ENCODE assay signal across 8 cellular contexts in the genomic region with DNA sequence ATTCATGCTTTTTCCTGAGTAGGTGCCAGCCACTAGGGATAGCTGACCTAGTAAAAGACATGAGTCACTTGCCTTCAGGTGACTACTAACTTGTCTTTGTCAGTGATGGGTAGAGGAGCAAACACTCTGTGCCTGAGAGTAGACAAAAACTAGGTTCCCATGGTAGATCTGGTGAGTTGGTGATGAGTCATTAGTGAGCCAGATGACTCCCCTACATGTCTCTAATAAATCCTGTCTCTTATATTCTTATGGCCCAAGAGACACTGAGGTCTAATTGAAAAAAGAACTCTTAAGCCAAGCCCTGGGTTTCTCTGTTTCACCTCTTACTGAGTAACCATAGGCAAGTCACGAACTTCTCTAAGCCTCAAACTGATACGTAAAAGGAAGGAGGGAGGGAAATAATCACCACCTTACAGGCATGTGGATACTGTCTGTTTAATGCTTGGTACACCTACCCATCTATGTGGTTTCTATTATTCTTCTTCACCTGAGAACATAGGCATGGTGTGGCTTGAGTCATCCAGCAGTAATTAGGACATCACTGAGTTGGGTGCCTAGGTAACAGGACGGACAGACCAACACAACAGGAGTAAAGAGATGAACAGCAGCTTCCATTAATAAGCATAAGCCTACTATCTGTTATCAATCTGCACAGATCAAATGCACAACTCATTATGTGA. TPM values are rescaled to one million over a fixed set of nuclear protein-coding genes. Genes with fewer than 3 reads are reported as not detected.
DNase-seq lines count a peak whose midpoint lies in the region; ATAC-seq and TF ChIP-seq lines count a peak whose summit lies in the region.

No MANE protein-coding gene starts in this region.

- CTCF ChIA-PET in BJ (lab: Yijun Ruan, JAX), result interaction anchor here (2.2 kb wide), 1 partner anchor 114 kb away, joined by 13 read pairs; no protein-coding TSS in a partner anchor

- no peaks in the 10 kb centered on the region for H3K27me3 ChIP-seq in BJ (ENCODE audit: control insufficient read depth, insufficient read depth, low read length)

- DNase-seq in BJ (ENCODE audit: low read depth) (peak; percentile 99), HPDE6-E6E7 (ENCODE audit: extremely low spot score) (peak; percentile 97), GM19240 (ENCODE audit: insufficient read length, low spot score) (no peak), SIG-M5 treated with dmso at 0.1 percent for 504 hours (lab: John Stamatoyannopoulos, UW; ENCODE audit: unreplicated experiment) (no peak), HT-29 (ENCODE audit: low spot score) (no peak)
- DNase-seq in naive thymus-derived CD8-positive, alpha-beta T cell, result no peak

- ATAC-seq in naive thymus-derived CD8-positive, alpha-beta T cell, result no peak
- ATAC-seq in HG03135 (IDR thresholded peaks at IDR 0.05; ENCODE audit: unreplicated experiment), result no peak

- no peak for TF ChIP-seq CTCF in BJ (IDR thresholded peaks at IDR 0.05; ENCODE audit: insufficient read depth, low read depth, low read length)
- no peak for TF ChIP-seq CTCF in brain (conservative IDR thresholded peaks at IDR 0.05)

- POLR2A ChIA-PET in BJ (lab: Charles Lee), result no interaction called here
- POLR2A ChIA-PET in naive thymus-derived CD8-positive, alpha-beta T cell (lab: Charles Lee), result no interaction called here

- no peaks in the 10 kb centered on the region for H3K9me3 Mint-ChIP-seq in brain
- H3K9me3 Mint-ChIP-seq in naive thymus-derived CD8-positive, alpha-beta T cell, result no peaks in the 10 kb centered on the region

- H3K4me3 Mint-ChIP-seq in brain, result no peak overlapping the region
- no peak overlapping the region for H3K4me3 Mint-ChIP-seq in naive thymus-derived CD8-positive, alpha-beta T cell

- H3K4me3 ChIP-seq in BJ (ENCODE audit: low read depth, low read length), result no peak overlapping the region

- peaks cover 69% of the 10 kb centered on the region for H3K36me3 Mint-ChIP-seq in brain
- H3K36me3 Mint-ChIP-seq in naive thymus-derived CD8-positive, alpha-beta T cell, result peaks cover 7 to 97% (median 15%) of the 10 kb centered on the region in 3 donors

- H3K36me3 ChIP-seq in BJ (ENCODE audit: control insufficient read depth, insufficient read depth, low read length), result peaks cover 8% of the 10 kb centered on the region

- peaks cover 6% of the 10 kb centered on the region for H3K4me1 Mint-ChIP-seq in brain
- peaks cover 5 to 65% (median 9%) of the 10 kb centered on the region in 4 donors for H3K4me1 Mint-ChIP-seq in naive thymus-derived CD8-positive, alpha-beta T cell

- H3K27ac Mint-ChIP-seq in brain, result peak overlapping the region in 3 of 5 experiments; percentile 8 to 82 (median 80)
- H3K27ac Mint-ChIP-seq in naive thymus-derived CD8-positive, alpha-beta T cell, result peak overlapping the region in 8 of 10 donors; percentile 8 to 92 (median 57)

- H3K27me3 Mint-ChIP-seq in brain, result no peaks in the 10 kb centered on the region
- H3K27me3 Mint-ChIP-seq in naive thymus-derived CD8-positive, alpha-beta T cell, result no peaks in the 10 kb centered on the region

RNA-seq across cellular contexts. Expression of gene TTPAL, which starts 20.3 kb away (rescaled TPM):
- polyA plus RNA-seq in BJ (2011; rRNA removed) (9.4 and 13.8 TPM in 2 replicates), brain (ENCODE audit: insufficient read depth, low read depth, low replicate concordance) (8.4 TPM)
- 18.0 and 20.6 TPM in 2 replicates for polyA minus RNA-seq in BJ (2011; rRNA and poly(A)+ RNA removed)
- 10 to 100 TPM; 17.4 to 19.3 TPM for total RNA-seq in naive thymus-derived CD8-positive, alpha-beta T cell
- 10 to 100 TPM; 10.5 to 15.3 (median 15.3) TPM for polyA plus RNA-seq in naive thymus-derived CD8-positive, alpha-beta T cell
- 4.7 and 4.8 TPM in 2 replicates for total RNA-seq in HT-29 (2014; rRNA removed; shearing (Covaris generic))

RNA-seq across cellular contexts. Expression of gene SERINC3, which starts 25.9 kb away (rescaled TPM):
- polyA plus RNA-seq in BJ (2011; rRNA removed), result 284 and 333 TPM in 2 replicates
- polyA minus RNA-seq in BJ (2011; rRNA and poly(A)+ RNA removed), result 255 and 406 TPM in 2 replicates
- 104 TPM for polyA plus RNA-seq in brain (ENCODE audit: insufficient read depth, low read depth, low replicate concordance)
- total RNA-seq in naive thymus-derived CD8-positive, alpha-beta T cell, result 10 to 100 TPM; 82.0 to 94.6 TPM
- 100 to 1,000 TPM; 163 to 207 (median 173) TPM for polyA plus RNA-seq in naive thymus-derived CD8-positive, alpha-beta T cell
- total RNA-seq in HT-29 (2014; rRNA removed; shearing (Covaris generic)), result 61.4 and 74.3 TPM in 2 replicates

Comparison
In these comparisons a context has a peak if more than half of its experiments do, and no peak if none do; other contexts are left out.
1. DNase-seq: peak in BJ (single experiment) and HPDE6-E6E7 (single experiment); none in naive thymus-derived CD8-positive, alpha-beta T cell (0 of 10), GM19240 (single experiment), SIG-M5 treated with dmso at 0.1 percent for 504 hours (single experiment) and HT-29 (single experiment).